8 cellular contexts compared by ENCODE assay signal in genomic region chr7:32892521-32893224, GRCh38. TPM values are rescaled to one million over a fixed set of nuclear protein-coding genes. Genes with fewer than 3 reads are reported as not detected.
A peak's percentile ranks its signal among the peaks of the same experiment; 100 is the strongest.
DNase-seq lines count a peak whose midpoint lies in the region; ATAC-seq and TF ChIP-seq lines count a peak whose summit lies in the region.

No MANE protein-coding gene starts in this region.

- peak overlapping the region; percentile 69 for H3K14ac ChIP-seq in trophoblast cell (ENCODE audit: low read length)

- peak overlapping the region; percentile 89 for H2AFZ ChIP-seq in SK-N-SH (ENCODE audit: low read depth)
- H2AFZ ChIP-seq in trophoblast cell (ENCODE audit: insufficient read depth, low read length, poor library complexity), result peak overlapping the region; percentile 12

- peak; percentile 69 for DNase-seq in KBM-7
- peak; percentile 51 for DNase-seq in SK-N-SH
- DNase-seq in heart right ventricle, result peak; percentile 31 to 36
- DNase-seq in trophoblast cell, result peak; percentile 18 to 55
- DNase-seq in uterus, result peak; percentile 45 to 48

- TF ChIP-seq CTCF in 22Rv1 (IDR thresholded peaks at IDR 0.05), result no peak
- TF ChIP-seq CTCF in SK-N-SH (IDR thresholded peaks at IDR 0.05), result no peak
- no peak for TF ChIP-seq CTCF in heart right ventricle (IDR thresholded peaks at IDR 0.05)
- TF ChIP-seq CTCF in uterus (IDR thresholded peaks at IDR 0.05), result no peak

- peaks cover 27% of the 10 kb centered on the region for H4K20me1 ChIP-seq in SK-N-SH (ENCODE audit: insufficient read depth)

- H2BK120ac ChIP-seq in trophoblast cell (ENCODE audit: insufficient read depth, low read length, poor library complexity), result peak overlapping the region; percentile 13

- no peaks in the 10 kb centered on the region for H3K27me3 ChIP-seq in SK-N-SH (ENCODE audit: insufficient read depth)
- no peaks in the 10 kb centered on the region for H3K27me3 ChIP-seq in heart right ventricle
- no peaks in the 10 kb centered on the region for H3K27me3 ChIP-seq in trophoblast cell (ENCODE audit: insufficient read depth, low read length)
- no peaks in the 10 kb centered on the region for H3K27me3 ChIP-seq in uterus

- peaks cover 37% of the 10 kb centered on the region for H3F3A ChIP-seq in SK-N-SH (replicated peaks; ENCODE audit: insufficient read depth)

- peak overlapping the region; percentile 90 for H3K9ac ChIP-seq in SK-N-SH
- H3K9ac ChIP-seq in trophoblast cell (ENCODE audit: low read length), result peak overlapping the region; percentile 84

- TF ChIP-seq EP300 in SK-N-SH (IDR thresholded peaks at IDR 0.05; ENCODE audit: borderline replicate concordance in 1 of 2, low read depth in 1 of 2, low read length in 1 of 2), result no peak

- H3K27ac ChIP-seq in 22Rv1 (peak overlapping the region; percentile 98), SK-N-SH (ENCODE audit: low read depth in 2 of 2, low read length in 1 of 2) (peak overlapping the region; percentile 98 to 99), adipose tissue (ENCODE audit: low read depth, low read length) (peak overlapping the region; percentile 76), heart right ventricle (peak overlapping the region; percentile 93 to 99 (median 98)), trophoblast cell (ENCODE audit: low read depth, low read length) (peak overlapping the region; percentile 100), uterus (peak overlapping the region; percentile 95 to 100)

- peak overlapping the region; percentile 24 for H2BK5ac ChIP-seq in trophoblast cell (ENCODE audit: low read depth, low read length, poor library complexity)

- H3K4me3 ChIP-seq in SK-N-SH (ENCODE audit: low read depth in 2 of 2, low read length in 1 of 2) (peak overlapping the region; percentile 67 to 78), heart right ventricle (peak overlapping the region; percentile 15 to 84 (median 75)), trophoblast cell (ENCODE audit: low read depth, low read length) (peak overlapping the region; percentile 58), uterus (peak overlapping the region; percentile 65 to 100)

- TF ChIP-seq POLR2A in uterus (IDR thresholded peaks at IDR 0.05), result no peak

- POLR2A ChIA-PET in SK-N-SH (lab: Yijun Ruan, JAX), result interaction anchor here (1.0 to 2.9 kb wide), 4 partner anchors 9 to 170 kb away, joined by 3 to 15 read pairs (median 7); partner anchors contain the start of genes FKBP9 and NT5C3A

- peak; percentile 29 for ATAC-seq in GM18861 (IDR thresholded peaks at IDR 0.05; ENCODE audit: unreplicated experiment)
- ATAC-seq in heart right ventricle, result peak; percentile 8 to 60 (median 34)

- H3K4me1 ChIP-seq in SK-N-SH (ENCODE audit: control insufficient read depth in 1 of 2, insufficient read depth in 2 of 2, low read depth in 1 of 2, low read length in 1 of 2), result peaks cover 24 to 25% of the 10 kb centered on the region in 2 experiments; a peak in 3 of 4 replicates
- peaks cover 0 to 49% (median 41%) of the 10 kb centered on the region in 9 donors for H3K4me1 ChIP-seq in heart right ventricle
- peaks cover 3% of the 10 kb centered on the region in 2 experiments for H3K4me1 ChIP-seq in trophoblast cell (ENCODE audit: control insufficient read depth in 1 of 2, insufficient read depth in 2 of 2, low read length in 2 of 2)
- H3K4me1 ChIP-seq in uterus, result peaks cover 0 to 6% of the 10 kb centered on the region in 2 donors

- H4K91ac ChIP-seq in trophoblast cell (ENCODE audit: low read depth, low read length), result peak overlapping the region; percentile 53

- no peak overlapping the region for H2BK12ac ChIP-seq in trophoblast cell (ENCODE audit: low read length)

- peak overlapping the region; percentile 37 for H4K12ac ChIP-seq in trophoblast cell (ENCODE audit: low read depth, low read length)

- H3K23ac ChIP-seq in trophoblast cell (ENCODE audit: low read length), result no peak overlapping the region

- H3K79me2 ChIP-seq in SK-N-SH (ENCODE audit: insufficient read depth) (peaks cover 33% of the 10 kb centered on the region), trophoblast cell (ENCODE audit: control insufficient read depth, insufficient read depth, low read length, poor library complexity) (peaks cover 12% of the 10 kb centered on the region)

- CTCF ChIA-PET in SK-N-SH (lab: Yijun Ruan, JAX), result interaction anchor here (0.6 to 6.1 kb wide), 11 partner anchors 9 to 217 kb away, joined by 3 to 37 read pairs (median 5); no protein-coding TSS in a partner anchor

- peak overlapping the region; percentile 88 for H3K4me2 ChIP-seq in SK-N-SH
- peak overlapping the region; percentile 87 for H3K4me2 ChIP-seq in trophoblast cell (ENCODE audit: low read length)

- intact Hi-C loops in heart right ventricle (cut with DNase I) (loop anchor here in 6 of 10 donors (2.0 to 5.0 kb wide), 9 partner anchors 45 to 400 kb away; partner anchors contain the start of genes FKBP9 (in 3 of the 6), AVL9 (in 1 of the 6), LSM5 (in 1 of the 6) and NT5C3A (in 1 of the 6)), uterus (cut with DNase I; ENCODE audit: low total_unique reads) (loop anchor here (10.0 kb wide), 1 partner anchor 52 kb away; no protein-coding TSS in a partner anchor)

- 6% methylated on average over 22 of the region's 22 CpGs for WGBS in SK-N-SH (ENCODE audit: low lambda C conversion rate)
- WGBS in adipose tissue, 3 donors, result 0 to 1% (median 0%) methylated on average over 22 of the region's 22 CpGs
- 1 to 2% methylated on average over 22 of the region's 22 CpGs for whole genome bisulfite sequencing in heart right ventricle, 2 donors
- WGBS in trophoblast cell (ENCODE audit: extremely low coverage, insufficient coverage, insufficient read length), result no CpG with 5 or more reads among the region's 22 CpGs

- H2AK5ac ChIP-seq in trophoblast cell (ENCODE audit: low read length), result no peak overlapping the region

- no peaks in the 10 kb centered on the region for H3K9me3 ChIP-seq in SK-N-SH
- no peaks in the 10 kb centered on the region for H3K9me3 ChIP-seq in heart right ventricle
- no peaks in the 10 kb centered on the region for H3K9me3 ChIP-seq in trophoblast cell (ENCODE audit: insufficient read depth, low read depth, low read length)
- H3K9me3 ChIP-seq in uterus, result no peaks in the 10 kb centered on the region

- H3K79me1 ChIP-seq in trophoblast cell (ENCODE audit: low read length), result peaks cover 15% of the 10 kb centered on the region

- H3K4ac ChIP-seq in trophoblast cell (ENCODE audit: low read depth, low read length), result peak overlapping the region; percentile 13

- H3K9me2 ChIP-seq in SK-N-SH, result no peaks in the 10 kb centered on the region

- H3K18ac ChIP-seq in trophoblast cell (ENCODE audit: low read length), result peak overlapping the region; percentile 4

- H3K36me3 ChIP-seq in SK-N-SH (replicated peaks in 1 of 2; ENCODE audit: control insufficient read depth in 1 of 2, insufficient read depth in 2 of 2, low read length in 1 of 2) (peaks cover 0 to 5% of the 10 kb centered on the region in 2 experiments), heart right ventricle (no peaks in the 10 kb centered on the region), trophoblast cell (ENCODE audit: control insufficient read depth in 1 of 2, insufficient read depth in 2 of 2, low read length in 2 of 2) (no peaks in the 10 kb centered on the region), uterus (no peaks in the 10 kb centered on the region)

- TF ChIP-seq RAD21 in SK-N-SH (IDR thresholded peaks at IDR 0.05; ENCODE audit: low read length), result peak; percentile 7; the same call in 1 of the 2 replicates

- in situ Hi-C loops in KBM-7 (cut with MboI; ENCODE audit: low pct_unique_long_range_greater_than_20kb, low sequenced_read_pairs), result no loop called here

- H4K8ac ChIP-seq in trophoblast cell (ENCODE audit: low read depth, low read length), result peak overlapping the region; percentile 80

TF ChIP-seq in SK-N-SH, 30 proteins besides CTCF, POLR2A, EP300 and RAD21:
- TF ChIP-seq NFIC (IDR thresholded peaks at IDR 0.05; ENCODE audit: borderline replicate concordance) (peak; percentile 85), FOSL2 (IDR thresholded peaks at IDR 0.05; ENCODE audit: borderline replicate concordance, low read depth) (no peak), PBX3 (IDR thresholded peaks at IDR 0.05) (peak; percentile 21), RXRA (IDR thresholded peaks at IDR 0.05; ENCODE audit: borderline replicate concordance, low read depth) (no peak; the same call in 1 of the 2 replicates), TCF12 (IDR thresholded peaks at IDR 0.05) (peak; percentile 40; the same call in 1 of the 2 replicates), GATA2 (CRISPR knock-in tag; IDR thresholded peaks at IDR 0.05) (0 out of 2 replicates have a peak, but pooled peaks have one; percentile 19)
- TF ChIP-seq, protein P1, sequence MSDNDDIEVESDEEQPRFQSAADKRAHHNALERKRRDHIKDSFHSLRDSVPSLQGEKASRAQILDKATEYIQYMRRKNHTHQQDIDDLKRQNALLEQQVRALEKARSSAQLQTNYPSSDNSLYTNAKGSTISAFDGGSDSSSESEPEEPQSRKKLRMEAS (IDR thresholded peaks at IDR 0.05; ENCODE audit: low read depth), result peak; percentile 4; the same call in 1 of the 2 replicates

RNA-seq across cellular contexts. Expression of gene KBTBD2, which starts 1.1 kb away (rescaled TPM):
- polyA plus RNA-seq in SK-N-SH (2012; rRNA removed), result 23.6 and 28.3 TPM in 2 replicates
- 32.5 and 37.1 TPM in 2 replicates for polyA plus RNA-seq in SK-N-SH (2012; cell fraction: cytosol; rRNA removed)
- 18.4 and 43.0 TPM in 2 replicates for polyA plus RNA-seq in SK-N-SH (2012; cell fraction: nucleus; rRNA removed)
- polyA plus RNA-seq in adipose tissue, result 10 to 100 TPM in 2 of 3 donors, 1 to 10 TPM in 1; 6.8 to 26.9 (median 24.4) TPM
- 10 to 100 TPM; 22.0 to 34.1 (median 24.9) TPM for total RNA-seq in heart right ventricle
- polyA plus RNA-seq in heart right ventricle, result 10 to 100 TPM; 13.3 to 15.9 TPM
- polyA plus RNA-seq in trophoblast cell (2013), result 15.1 and 15.2 TPM in 2 replicates
- 10 to 100 TPM; 14.1 to 96.1 (median 38.9) TPM for total RNA-seq in uterus

Comparison
In these comparisons a context has a peak if more than half of its experiments do, and no peak if none do; other contexts are left out.
1. Peak in every context shown above with its lines: DNase-seq, ATAC-seq, H3K4me3 ChIP-seq and H3K27ac ChIP-seq.